In the genomic region with DNA sequence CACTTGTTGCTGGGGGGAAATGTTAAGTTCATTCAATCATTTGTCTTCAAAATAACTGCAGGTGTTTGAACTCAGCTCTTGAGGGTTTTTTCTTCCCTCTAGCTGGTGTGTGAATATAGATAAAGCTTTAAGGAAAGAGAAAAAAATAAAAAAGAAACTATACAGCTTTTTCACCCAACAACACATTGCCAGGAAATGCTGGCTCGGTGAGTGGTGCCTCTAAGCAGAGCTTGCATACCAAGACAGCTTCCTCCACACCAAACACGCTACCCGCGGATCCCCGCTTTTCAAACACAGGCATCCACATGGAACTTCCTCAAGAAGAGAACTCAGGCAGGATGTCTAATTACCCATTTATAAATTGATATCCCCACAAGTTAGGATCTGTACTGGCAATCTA, we compare ENCODE assay signal across 8 cellular contexts.
DNase-seq lines count a peak whose midpoint lies in the region; ATAC-seq and TF ChIP-seq lines count a peak whose summit lies in the region.

No MANE protein-coding gene starts in this region.

- intact Hi-C loops in dorsolateral prefrontal cortex (cut with DNase I): no loop called here

- peak overlapping the region; percentile 55 to 62 (median 59) for H3K4me3 Mint-ChIP-seq in T-cell

- peaks cover 0 to 4% (median 0%) of the 10 kb centered on the region in 45 donors for H3K27me3 ChIP-seq in dorsolateral prefrontal cortex

- peak overlapping the region; percentile 76 to 82 for H3K27ac Mint-ChIP-seq in T-cell

- no peaks in the 10 kb centered on the region for H3K27me3 Mint-ChIP-seq in T-cell

- H3K4me3 ChIP-seq in GM12865 (ENCODE audit: low read depth, low read length): peak overlapping the region; percentile 41
- no peak overlapping the region for H3K4me3 ChIP-seq in dorsolateral prefrontal cortex

- H3K27ac ChIP-seq in dorsolateral prefrontal cortex: no peak overlapping the region

- TF ChIP-seq CTCF in GM12865 (IDR thresholded peaks at IDR 0.05; ENCODE audit: insufficient read depth, low read depth, low read length, missing control alignments) (no peak), dorsolateral prefrontal cortex (IDR thresholded peaks at IDR 0.05 in 54 of 56, conservative IDR thresholded peaks at IDR 0.05 in 2 of 56; ENCODE audit: low read depth in 1 of 56, partially characterized antibody in 56 of 56) (no peak)

- no peaks in the 10 kb centered on the region for H3K9me3 Mint-ChIP-seq in T-cell

- H3K4me1 Mint-ChIP-seq in T-cell: peaks cover 18 to 36% (median 29%) of the 10 kb centered on the region in 3 donors

- POLR2A ChIA-PET in T-cell (lab: Charles Lee): interaction anchor here in 1 of 2 donors (0.5 kb wide), 1 partner anchor 888 kb away, joined by 3 read pairs; no protein-coding TSS in a partner anchor

- ATAC-seq in HG02588 (IDR thresholded peaks at IDR 0.05; ENCODE audit: unreplicated experiment) (peak; percentile 40), T-cell (replicated peaks in 1 of 4) (peak; percentile 69 to 92 (median 79)), GM19467 (IDR thresholded peaks at IDR 0.05; ENCODE audit: unreplicated experiment) (no peak)

- peak; percentile 86 for DNase-seq in GM12865 (ENCODE audit: low read depth)
- peak in 31 of 34 experiments; percentile 3 to 43 (median 25) for DNase-seq in T-cell
- peak; percentile 67 for DNase-seq in glomerular endothelial cell (ENCODE audit: extremely low read depth, low read depth, low spot score)
- DNase-seq in NCI-H1105 (lab: John Stamatoyannopoulos, UW): no peak
- no peak for DNase-seq in dorsolateral prefrontal cortex
- no peak for DNase-seq in H4 (ENCODE audit: low spot score)

- CTCF ChIA-PET in T-cell (lab: Charles Lee): interaction anchor here (1.1 to 1.6 kb wide), 3 partner anchors 26 to 46 kb away, joined by 3 to 9 read pairs (median 4); no protein-coding TSS in a partner anchor

- H3K36me3 Mint-ChIP-seq in T-cell: no peaks in the 10 kb centered on the region

Comparison
In these comparisons a context has a peak if more than half of its experiments do, and no peak if none do; other contexts are left out.
1. DNase-seq: peak in GM12865 (single experiment), T-cell (31 of 34) and glomerular endothelial cell (single experiment); none in NCI-H1105 (single experiment), dorsolateral prefrontal cortex (0 of 10) and H4 (single experiment).